ENCODE assay signal across 8 cellular contexts in the genomic region with DNA sequence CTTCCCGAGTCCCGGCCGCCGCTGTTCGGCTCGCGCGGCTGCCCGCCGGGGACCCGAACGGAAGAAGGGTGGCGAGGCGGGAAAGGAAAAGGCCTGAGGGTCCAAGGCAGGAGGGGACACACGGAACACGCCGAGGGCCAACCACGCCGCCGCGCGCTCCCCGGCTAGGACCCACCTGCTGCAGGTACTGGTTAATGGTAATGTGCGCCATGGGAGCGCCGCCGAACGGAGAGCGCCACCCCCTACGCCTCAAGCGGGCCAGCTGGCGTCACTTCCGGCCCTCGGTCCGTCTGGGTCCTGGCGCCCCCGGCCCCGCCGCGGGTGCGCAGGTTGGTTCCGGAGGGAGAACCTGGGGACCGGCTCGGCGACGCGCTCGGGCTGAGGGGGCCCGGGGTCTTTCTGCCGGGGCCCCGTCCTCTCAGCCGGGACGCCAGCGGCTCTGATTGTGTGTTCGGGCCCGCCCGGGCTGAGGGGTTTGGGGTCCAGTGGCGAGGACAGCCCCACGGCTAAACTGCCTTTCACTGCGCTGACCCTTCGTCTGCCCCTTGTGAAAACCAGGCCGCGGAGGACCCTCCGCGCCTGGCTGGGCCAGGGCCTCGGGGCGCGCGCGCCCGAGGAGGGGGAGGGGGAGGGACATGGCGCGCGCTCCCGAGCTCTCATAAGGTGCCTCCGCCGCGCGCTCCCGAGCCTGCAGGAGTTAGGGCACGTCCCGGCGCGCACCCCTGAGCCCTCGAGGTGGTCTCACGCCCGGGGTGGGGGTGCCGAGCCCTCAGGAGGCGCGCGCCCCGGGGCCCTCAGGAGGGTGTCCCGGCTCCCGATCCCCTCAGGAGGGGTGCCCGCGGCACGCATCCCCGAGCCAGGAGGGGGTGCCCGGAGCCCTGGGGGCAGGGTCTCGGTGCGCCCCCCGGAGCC. TPM values are rescaled to one million over a fixed set of nuclear protein-coding genes. Genes with fewer than 3 reads are reported as not detected.
DNase-seq lines count a peak whose midpoint lies in the region; ATAC-seq and TF ChIP-seq lines count a peak whose summit lies in the region.

TSS of gene PCID2 (minus strand) at position 246 of the 912 bp plus-strand sequence. CDS start at position 211, 35 bp downstream.

- intact Hi-C loops in activated CD4-positive, alpha-beta memory T cell treated with anti-CD3 and anti-CD28 coated beads for 36 hours (cut with micrococcal nuclease) = loop anchor here (1.0 to 5.0 kb wide), 7 partner anchors 22 to 859 kb away; partner anchors contain the start of genes DCUN1D2, LAMP1 and TFDP1
- intact Hi-C loops in dorsolateral prefrontal cortex (cut with DNase I) = loop anchor here (2.0 to 10.0 kb wide), 6 partner anchors 54 to 284 kb away; partner anchors contain the start of genes LAMP1 (in 2 of the 2) and DCUN1D2 (in 1 of the 2)
- intact Hi-C loops in lower leg skin (cut with DNase I; ENCODE audit: low total_unique reads) = loop anchor here (10.0 kb wide), 1 partner anchor 156 kb away; the partner anchor contains the start of gene GRTP1

- DNase-seq in NCI-H774 (lab: John Stamatoyannopoulos, UW) (peak; percentile 99), dorsolateral prefrontal cortex (peak; percentile 75 to 95 (median 85)), lower leg skin (ENCODE audit: low spot score in 2 of 2) (peak; percentile 82 to 97)
- peak; percentile 92 for DNase-seq in activated CD4-positive, alpha-beta memory T cell treated with anti-CD3 and anti-CD28 coated beads for 36 hours
- DNase-seq in stimulated activated CD4-positive, alpha-beta T cell treated with anti-CD3 and anti-CD28 coated beads, Interleukin-4, amount 100 ng/mL, for 48 hours (ENCODE audit: low read depth in 2 of 2) = peak; percentile 81 to 83

- no peaks in the 10 kb centered on the region for H3K27me3 Mint-ChIP-seq in activated CD4-positive, alpha-beta memory T cell treated with anti-CD3 and anti-CD28 coated beads for 36 hours

- peak within 1 kb of the TSS; percentile 60 for H3K27ac Mint-ChIP-seq in activated CD4-positive, alpha-beta memory T cell treated with anti-CD3 and anti-CD28 coated beads for 36 hours

- H3K4me3 Mint-ChIP-seq in activated CD4-positive, alpha-beta memory T cell treated with anti-CD3 and anti-CD28 coated beads for 36 hours = peak within 1 kb of the TSS; percentile 83

- no peaks in the 10 kb centered on the region for H3K27me3 ChIP-seq in dorsolateral prefrontal cortex

- peak within 1 kb of the TSS; percentile 68 to 100 (median 94) for H3K4me3 ChIP-seq in dorsolateral prefrontal cortex
- peak within 1 kb of the TSS; percentile 93 for H3K4me3 ChIP-seq in lower leg skin (ENCODE audit: low read depth, poor library complexity, severe bottlenecking)

- TF ChIP-seq POLR2A in lower leg skin (IDR thresholded peaks at IDR 0.05) = no peak

- CTCF ChIA-PET in activated CD4-positive, alpha-beta memory T cell treated with anti-CD3 and anti-CD28 coated beads for 36 hours (lab: Charles Lee) = interaction anchor here (1.9 kb wide), 1 partner anchor 23 kb away, joined by 5 read pairs; no protein-coding TSS in a partner anchor

- 0 to 1% methylated on average over 51 to 55 of the region's 102 CpGs for WGBS in lower leg skin, 2 donors

- H3K36me3 Mint-ChIP-seq in activated CD4-positive, alpha-beta memory T cell treated with anti-CD3 and anti-CD28 coated beads for 36 hours = peaks cover 31% of the 10 kb centered on the region

- TF ChIP-seq CTCF in C4-2B (conservative IDR thresholded peaks at IDR 0.05) (no peak), dorsolateral prefrontal cortex (IDR thresholded peaks at IDR 0.05 in 54 of 56, conservative IDR thresholded peaks at IDR 0.05 in 2 of 56; ENCODE audit: low read depth in 1 of 56, partially characterized antibody in 56 of 56) (peak in 47 of 56 donors; percentile 7 to 63 (median 39)), lower leg skin (IDR thresholded peaks at IDR 0.05) (no peak)

- H3K27ac ChIP-seq in C4-2B = peak within 1 kb of the TSS; percentile 99
- H3K27ac ChIP-seq in dorsolateral prefrontal cortex = peak within 1 kb of the TSS; percentile 88 to 100 (median 98)

- H3K9me3 Mint-ChIP-seq in activated CD4-positive, alpha-beta memory T cell treated with anti-CD3 and anti-CD28 coated beads for 36 hours = no peaks in the 10 kb centered on the region

- POLR2A ChIA-PET in activated CD4-positive, alpha-beta memory T cell treated with anti-CD3 and anti-CD28 coated beads for 36 hours (lab: Charles Lee) = interaction anchor here (0.5 to 1.7 kb wide), 5 partner anchors 10 to 909 kb away, joined by 3 to 5 read pairs (median 3); no protein-coding TSS in a partner anchor

- H3K4me1 Mint-ChIP-seq in activated CD4-positive, alpha-beta memory T cell treated with anti-CD3 and anti-CD28 coated beads for 36 hours (ENCODE audit: low read depth) = peaks cover 56% of the 10 kb centered on the region

- peak; percentile 71 for ATAC-seq in GM19351 (IDR thresholded peaks at IDR 0.05; ENCODE audit: unreplicated experiment)
- ATAC-seq in HG03520 (IDR thresholded peaks at IDR 0.05; ENCODE audit: unreplicated experiment) = peak; percentile 69

RNA-seq across cellular contexts. Expression of gene PCID2, which starts in this region (rescaled TPM):
- total RNA-seq in activated CD4-positive, alpha-beta memory T cell treated with anti-CD3 and anti-CD28 coated beads for 36 hours = 10 to 100 TPM; 66.6 to 72.4 TPM
- 100 to 1,000 TPM in 1 of 120 experiments, 10 to 100 TPM in 119; 32.8 to 106 (median 48.0) TPM for total RNA-seq in dorsolateral prefrontal cortex
- total RNA-seq in lower leg skin = 10 to 100 TPM; 28.0 to 44.2 (median 40.3) TPM

Comparison
In these comparisons a context has a peak if more than half of its experiments do, and no peak if none do; other contexts are left out.
1. Peak in every context shown above with its lines: DNase-seq, ATAC-seq, H3K4me3 ChIP-seq and H3K27ac ChIP-seq.
2. CTCF ChIP-seq: peak in dorsolateral prefrontal cortex (47 of 56); none in C4-2B (single experiment) and lower leg skin (0 of 3).